Comparison of ENCODE assay signal across 18 cellular contexts in genomic region chr2:188306271-188306670, GRCh38. TPM values are rescaled to one million over a fixed set of nuclear protein-coding genes. Genes with fewer than 3 reads are reported as not detected.
DNase-seq lines count a peak whose midpoint lies in the region; ATAC-seq and TF ChIP-seq lines count a peak whose summit lies in the region.
"Had no signal": no experiment of that assay in that cellular context is flagged by ENCODE, and none has a peak within 500 bp of the region (broad histone marks: within the 10 kb centered on the region; RNA-seq: fewer than 3 reads in every experiment).

No MANE protein-coding gene starts in this region.

- H3K4me3 Mint-ChIP-seq in GM23338 (no peak overlapping the region; the same call in 2 of the 3 replicates), mesothelial cell of epicardium (no peak overlapping the region)
- H3K4me3 Mint-ChIP-seq: CD14-positive monocyte, IgD-negative memory B cell had no signal

- H3K9me2 ChIP-seq in GM23338 (ENCODE audit: insufficient read depth) = no peaks in the 10 kb centered on the region

- H3K27me3 Mint-ChIP-seq in GM23338 (ENCODE audit: insufficient read depth, low read depth, poor library complexity) (peaks cover 6% of the 10 kb centered on the region), mesothelial cell of epicardium (ENCODE audit: low read depth) (no peaks in the 10 kb centered on the region)
- H3K27me3 Mint-ChIP-seq: IgD-negative memory B cell had no signal

- no peak overlapping the region for H3K4me3 ChIP-seq in GM23338
- no peak overlapping the region for H3K4me3 ChIP-seq in Panc1 (ENCODE audit: low read depth in 2 of 2, low read length in 2 of 2)
- no peak overlapping the region for H3K4me3 ChIP-seq in choroid plexus epithelial cell (ENCODE audit: low read depth, low read length)
- H3K4me3 ChIP-seq: Peyer's patch had no signal

- H3K4me2 ChIP-seq in GM23338 = peak overlapping the region; percentile 24

- ATAC-seq in GM23338 (no peak), Panc1 (no peak), HG03354 (IDR thresholded peaks at IDR 0.05; ENCODE audit: poor library complexity, severe bottlenecking, unreplicated experiment) (no peak), HG02571 (IDR thresholded peaks at IDR 0.05; ENCODE audit: unreplicated experiment) (no peak), GM21423 (IDR thresholded peaks at IDR 0.05; ENCODE audit: unreplicated experiment) (no peak)

- CTCF ChIA-PET in Panc1 (lab: Charles Lee) = no interaction called here

- H2AFZ ChIP-seq in GM23338 = no peak overlapping the region

- no peaks in the 10 kb centered on the region for H3K9me3 ChIP-seq in Panc1 (ENCODE audit: control insufficient read depth, insufficient read depth, low read depth, low read length)
- H3K9me3 ChIP-seq: Caco-2, Peyer's patch had no signal

- H3K27ac ChIP-seq in GM23338 (ENCODE audit: low read depth) (0 out of 2 replicates have a peak overlapping the region, but pooled peaks have one; percentile 3), Panc1 (ENCODE audit: low read length) (peak overlapping the region; percentile 53; the same call in 1 of the 2 replicates)
- H3K27ac ChIP-seq: Peyer's patch had no signal

- no peak for DNase-seq in GM23338 (ENCODE audit: low spot score)
- DNase-seq in Panc1 (ENCODE audit: low read depth, low spot score) = no peak
- DNase-seq in choroid plexus epithelial cell (ENCODE audit: low read depth) = peak; percentile 72
- DNase-seq in mesothelial cell of epicardium (ENCODE audit: low spot score in 2 of 2, unreplicated experiment in 2 of 2) = no peak
- no peak for DNase-seq in HuH-7.5 (ENCODE audit: low spot score)
- DNase-seq: Caco-2, GDM1, MV-4-11, NCI-H1417 treated with DMSO at 0.1 percent for 48 hours, NCI-H2029, NCI-H510A treated with DMSO at 0.1 percent for 48 hours, Peyer's patch, SIG-M5 had no signal

- peaks cover 77% of the 10 kb centered on the region for H3K4me1 Mint-ChIP-seq in GM23338
- peaks cover 48% of the 10 kb centered on the region for H3K4me1 Mint-ChIP-seq in mesothelial cell of epicardium
- H3K4me1 Mint-ChIP-seq: CD14-positive monocyte, IgD-negative memory B cell had no signal

- TF ChIP-seq CTCF in GM23338 (conservative IDR thresholded peaks at IDR 0.05; ENCODE audit: low read depth in 2 of 2) = no peak
- no peak for TF ChIP-seq CTCF in Panc1 (IDR thresholded peaks at IDR 0.05)
- TF ChIP-seq CTCF in choroid plexus epithelial cell (conservative IDR thresholded peaks at IDR 0.05; ENCODE audit: low read depth, low read length) = no peak
- TF ChIP-seq CTCF in mesothelial cell of epicardium (IDR thresholded peaks at IDR 0.05; ENCODE audit: unreplicated experiment) = no peak

- BruUV-seq in Panc1 (replicated peaks; lab: Mats Ljungman, UMichigan) = no TSS peak

- intact Hi-C loops in Panc1 (cut with micrococcal nuclease; ENCODE audit: unreplicated experiment) = no loop called here

- H3K27me3 ChIP-seq in GM23338 (ENCODE audit: insufficient read depth) (no peaks in the 10 kb centered on the region), Panc1 (ENCODE audit: control insufficient read depth, insufficient read depth, low read length) (no peaks in the 10 kb centered on the region)
- H3K27me3 ChIP-seq: Peyer's patch had no signal

- H3K9me3 Mint-ChIP-seq in GM23338 (no peaks in the 10 kb centered on the region; the same call in 1 of the 3 replicates), mesothelial cell of epicardium (no peaks in the 10 kb centered on the region)

- peaks cover 36% of the 10 kb centered on the region for H3K36me3 Mint-ChIP-seq in GM23338 (ENCODE audit: low read depth)
- no peaks in the 10 kb centered on the region for H3K36me3 Mint-ChIP-seq in mesothelial cell of epicardium
- H3K36me3 Mint-ChIP-seq: CD14-positive monocyte, IgD-negative memory B cell had no signal

- H3K79me2 ChIP-seq in GM23338 (replicated peaks; ENCODE audit: insufficient read depth) = peaks cover 85% of the 10 kb centered on the region

- POLR2A ChIA-PET in Panc1 (lab: Charles Lee) = no interaction called here

- H3K4me1 ChIP-seq in GM23338 (ENCODE audit: insufficient read depth) (peaks cover 73% of the 10 kb centered on the region), Panc1 (ENCODE audit: control insufficient read depth, insufficient read depth, low read length) (peaks cover 36% of the 10 kb centered on the region)
- H3K4me1 ChIP-seq: Peyer's patch had no signal

- H3K27ac Mint-ChIP-seq in GM23338 = peak overlapping the region; percentile 57
- peak overlapping the region; percentile 18 for H3K27ac Mint-ChIP-seq in mesothelial cell of epicardium
- H3K27ac Mint-ChIP-seq: CD14-positive monocyte, IgD-negative memory B cell had no signal

- H3K36me3 ChIP-seq in GM23338 (ENCODE audit: insufficient read depth) (no peaks in the 10 kb centered on the region), Panc1 (ENCODE audit: control insufficient read depth, insufficient read depth, low read length) (no peaks in the 10 kb centered on the region)
- H3K36me3 ChIP-seq: Peyer's patch had no signal

- peaks cover 11% of the 10 kb centered on the region for H3F3A ChIP-seq in GM23338 (replicated peaks; ENCODE audit: low read depth)

- no peaks in the 10 kb centered on the region for H4K20me1 ChIP-seq in GM23338 (replicated peaks; ENCODE audit: insufficient read depth)

- in situ Hi-C loops in Panc1 (cut with HindIII; ENCODE audit: low pct_unique_long_range_greater_than_20kb, low sequenced_read_pairs) = no loop called here

TF ChIP-seq in GM23338, 12 proteins besides CTCF, POLR2A, EP300 and RAD21 (continues in another document):
- TF ChIP-seq REST (IDR thresholded peaks at IDR 0.05; ENCODE audit: unreplicated experiment) = no peak
- no peak for TF ChIP-seq CREB1 (CRISPR knock-in tag; IDR thresholded peaks at IDR 0.05; ENCODE audit: low read depth)
- TF ChIP-seq ZNF331 (CRISPR knock-in tag; IDR thresholded peaks at IDR 0.05; ENCODE audit: low read depth) = no peak
- TF ChIP-seq EZH2 (IDR thresholded peaks at IDR 0.05; ENCODE audit: low read depth, unreplicated experiment) = no peak
- no peak for TF ChIP-seq NANOG (IDR thresholded peaks at IDR 0.05; ENCODE audit: borderline replicate concordance)
- no peak for TF ChIP-seq JUNB (IDR thresholded peaks at IDR 0.05; ENCODE audit: unreplicated experiment)

RNA-seq across cellular contexts. Expression of gene GULP1, which starts 14.6 kb away (rescaled TPM):
- 181 and 200 TPM in 2 replicates for total RNA-seq in GM23338 (2014; rRNA removed; shearing (Covaris generic))
- polyA plus RNA-seq in GM23338 (2016; fragmentation: Nextera tagmentation; extraction: Ambion mirVana) = 75.3 and 94.6 TPM in 2 replicates
- total RNA-seq in Panc1 (2021; ENCODE audit: unreplicated experiment) = 51.5 TPM
- polyA plus RNA-seq in Panc1 (2012; ENCODE audit: insufficient read length) = 29.2 TPM
- 58.5 to 61.2 TPM (median 59.2 TPM) in 3 replicates for total RNA-seq in mesothelial cell of epicardium
- polyA plus RNA-seq: CD14-positive monocyte, IgD-negative memory B cell had no signal
